17 cellular contexts compared by ENCODE assay signal in the genomic region with DNA sequence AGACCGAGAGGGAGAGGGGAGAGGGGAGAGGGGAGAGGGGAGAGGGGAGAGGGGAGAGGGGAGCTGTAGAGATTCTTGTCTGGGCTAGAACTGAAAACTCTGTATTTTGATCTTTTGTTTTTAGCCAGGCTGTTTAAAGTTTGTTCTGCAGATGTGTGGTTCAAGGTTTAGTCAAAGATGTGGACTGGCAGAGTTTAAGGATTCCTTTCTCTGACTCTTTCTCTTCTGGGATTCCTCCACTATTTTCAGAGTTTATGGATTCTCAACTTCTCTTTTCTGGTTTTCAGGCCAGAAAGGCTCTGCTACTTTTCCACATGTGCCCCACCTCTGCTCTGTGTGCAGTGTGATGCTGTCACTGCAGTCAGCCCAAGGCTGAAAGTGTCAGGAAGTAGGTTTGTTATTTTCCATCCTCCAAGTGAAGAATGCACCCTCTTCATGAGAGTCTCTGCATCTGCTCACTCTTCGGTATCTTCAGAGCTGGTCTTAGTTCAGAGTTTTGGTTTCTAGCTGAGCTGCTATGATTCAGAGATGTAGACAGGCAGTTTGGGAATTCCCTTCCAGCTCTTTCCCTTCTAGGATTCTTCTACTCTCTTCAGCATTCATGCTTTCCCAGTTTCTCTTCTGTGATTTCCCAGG.
DNase-seq lines count a peak whose midpoint lies in the region; ATAC-seq and TF ChIP-seq lines count a peak whose summit lies in the region.
"Had no signal": no experiment of that assay in that cellular context is flagged by ENCODE, and none has a peak within 500 bp of the region (broad histone marks: within the 10 kb centered on the region; RNA-seq: fewer than 3 reads in every experiment).

No MANE protein-coding gene starts in this region.

- H3K4me3 ChIP-seq in WERI-Rb-1 (ENCODE audit: low read depth, low read length) = no peak overlapping the region
- H3K4me3 ChIP-seq: left lung had no signal

- H3K4me3 Mint-ChIP-seq in T-helper 1 cell treated with Interleukin-12 subunit alpha and Interleukin-12 subunit beta and Interleukin-4 antibody, amounts not matched to agents 30 μg/mL and 1 μg/mL, for 36 hours = no peak overlapping the region
- H3K4me3 Mint-ChIP-seq in activated CD8-positive, alpha-beta T cell treated with anti-CD3 and anti-CD28 coated beads, Interleukin-2, amount 10 ng/mL, durations not matched to agents 7 days and 5 days = no peak overlapping the region
- H3K4me3 Mint-ChIP-seq in neural crest cell = no peak overlapping the region
- H3K4me3 Mint-ChIP-seq: activated CD4-positive, alpha-beta memory T cell treated with anti-CD3 and anti-CD28 coated beads, Interleukin-2, amount 10 ng/mL, durations not matched to agents 7 days and 5 days; activated naive CD4-positive, alpha-beta T cell treated with anti-CD3 and anti-CD28 coated beads for 36 hours had no signal

- TF ChIP-seq CTCF in neural crest cell (conservative IDR thresholded peaks at IDR 0.05) (no peak), WERI-Rb-1 (IDR thresholded peaks at IDR 0.05; ENCODE audit: low read depth, low read length) (no peak)

- no peak overlapping the region for H3K27ac ChIP-seq in WERI-Rb-1
- H3K27ac ChIP-seq: 22Rv1, left lung had no signal

- POLR2A ChIA-PET in activated CD8-positive, alpha-beta T cell treated with anti-CD3 and anti-CD28 coated beads, Interleukin-2, amount 10 ng/mL, durations not matched to agents 7 days and 5 days (lab: Charles Lee) = interaction anchor here (0.9 kb wide), 1 partner anchor 28 kb away, joined by 5 read pairs; no protein-coding TSS in a partner anchor

- no peaks in the 10 kb centered on the region for H3K9me3 ChIP-seq in WERI-Rb-1 (ENCODE audit: severe bottlenecking)
- H3K9me3 ChIP-seq: left lung had no signal

- H3K9me3 Mint-ChIP-seq in T-helper 1 cell treated with Interleukin-12 subunit alpha and Interleukin-12 subunit beta and Interleukin-4 antibody, amounts not matched to agents 30 μg/mL and 1 μg/mL, for 36 hours = no peaks in the 10 kb centered on the region
- no peaks in the 10 kb centered on the region for H3K9me3 Mint-ChIP-seq in activated CD8-positive, alpha-beta T cell treated with anti-CD3 and anti-CD28 coated beads, Interleukin-2, amount 10 ng/mL, durations not matched to agents 7 days and 5 days (ENCODE audit: insufficient read depth)
- peaks cover 3% of the 10 kb centered on the region for H3K9me3 Mint-ChIP-seq in neural crest cell
- H3K9me3 Mint-ChIP-seq: activated CD4-positive, alpha-beta memory T cell treated with anti-CD3 and anti-CD28 coated beads, Interleukin-2, amount 10 ng/mL, durations not matched to agents 7 days and 5 days had no signal

- CTCF ChIA-PET in activated CD8-positive, alpha-beta T cell treated with anti-CD3 and anti-CD28 coated beads, Interleukin-2, amount 10 ng/mL, durations not matched to agents 7 days and 5 days (lab: Charles Lee) = interaction anchor here (0.8 kb wide), 1 partner anchor 157 kb away, joined by 3 read pairs; no protein-coding TSS in a partner anchor

- peaks cover 4% of the 10 kb centered on the region for H3K36me3 ChIP-seq in WERI-Rb-1

- DNase-seq in T-helper 1 cell (no peak), neural crest cell (ENCODE audit: low read depth, low spot score) (no peak), SW 1271 (lab: John Stamatoyannopoulos, UW) (no peak), WERI-Rb-1 (no peak)
- no peak for DNase-seq in activated CD8-positive, alpha-beta T cell treated with anti-CD3 and anti-CD28 coated beads, Interleukin-2, amount 10 ng/mL, durations not matched to agents 7 days and 5 days
- DNase-seq: activated CD4-positive, alpha-beta memory T cell treated with anti-CD3 and anti-CD28 coated beads, Interleukin-2, amount 10 ng/mL, durations not matched to agents 7 days and 5 days; activated naive CD4-positive, alpha-beta T cell treated with anti-CD3 and anti-CD28 coated beads for 36 hours; erythroblast; left lung; NCI-H1694 treated with DMSO at 0.1 percent for 48 hours; NCI-H524 treated with DMSO at 0.1 percent for 48 hours; T-helper 9 cell had no signal

- peak; percentile 71 for ATAC-seq in GM21825 (IDR thresholded peaks at IDR 0.05; ENCODE audit: unreplicated experiment)
- peak; percentile 47 for ATAC-seq in activated CD8-positive, alpha-beta T cell treated with anti-CD3 and anti-CD28 coated beads, Interleukin-2, amount 10 ng/mL, durations not matched to agents 7 days and 5 days
- ATAC-seq in esophagus mucosa = no peak
- ATAC-seq: left lung had no signal

- no peaks in the 10 kb centered on the region for H3K27me3 Mint-ChIP-seq in T-helper 1 cell treated with Interleukin-12 subunit alpha and Interleukin-12 subunit beta and Interleukin-4 antibody, amounts not matched to agents 30 μg/mL and 1 μg/mL, for 36 hours (ENCODE audit: low read depth)
- H3K27me3 Mint-ChIP-seq in activated CD8-positive, alpha-beta T cell treated with anti-CD3 and anti-CD28 coated beads, Interleukin-2, amount 10 ng/mL, durations not matched to agents 7 days and 5 days (ENCODE audit: low read depth) = no peaks in the 10 kb centered on the region
- H3K27me3 Mint-ChIP-seq in neural crest cell (ENCODE audit: low read depth) = no peaks in the 10 kb centered on the region
- H3K27me3 Mint-ChIP-seq: activated CD4-positive, alpha-beta memory T cell treated with anti-CD3 and anti-CD28 coated beads, Interleukin-2, amount 10 ng/mL, durations not matched to agents 7 days and 5 days; CD4-positive, CD25-positive, alpha-beta regulatory T cell had no signal

- H3K36me3 Mint-ChIP-seq in T-helper 1 cell treated with Interleukin-12 subunit alpha and Interleukin-12 subunit beta and Interleukin-4 antibody, amounts not matched to agents 30 μg/mL and 1 μg/mL, for 36 hours (ENCODE audit: low read depth) = peaks cover 7% of the 10 kb centered on the region
- peaks cover 15% of the 10 kb centered on the region for H3K36me3 Mint-ChIP-seq in activated CD8-positive, alpha-beta T cell treated with anti-CD3 and anti-CD28 coated beads, Interleukin-2, amount 10 ng/mL, durations not matched to agents 7 days and 5 days (ENCODE audit: low read depth)
- H3K36me3 Mint-ChIP-seq in neural crest cell (ENCODE audit: low read depth) = peaks cover 26% of the 10 kb centered on the region

- H3K4me1 Mint-ChIP-seq in T-helper 1 cell treated with Interleukin-12 subunit alpha and Interleukin-12 subunit beta and Interleukin-4 antibody, amounts not matched to agents 30 μg/mL and 1 μg/mL, for 36 hours (ENCODE audit: low read depth) = peaks cover 27% of the 10 kb centered on the region
- peaks cover 29% of the 10 kb centered on the region for H3K4me1 Mint-ChIP-seq in activated CD8-positive, alpha-beta T cell treated with anti-CD3 and anti-CD28 coated beads, Interleukin-2, amount 10 ng/mL, durations not matched to agents 7 days and 5 days (ENCODE audit: low read depth)
- H3K4me1 Mint-ChIP-seq in neural crest cell = no peaks in the 10 kb centered on the region

- no peaks in the 10 kb centered on the region for H3K27me3 ChIP-seq in WERI-Rb-1 (ENCODE audit: insufficient read depth, low read depth, severe bottlenecking)
- H3K27me3 ChIP-seq: left lung had no signal

- H3K27ac Mint-ChIP-seq in T-helper 1 cell treated with Interleukin-12 subunit alpha and Interleukin-12 subunit beta and Interleukin-4 antibody, amounts not matched to agents 30 μg/mL and 1 μg/mL, for 36 hours = peak overlapping the region; percentile 67
- H3K27ac Mint-ChIP-seq in activated CD8-positive, alpha-beta T cell treated with anti-CD3 and anti-CD28 coated beads, Interleukin-2, amount 10 ng/mL, durations not matched to agents 7 days and 5 days = peak overlapping the region; percentile 17
- peak overlapping the region; percentile 59 for H3K27ac Mint-ChIP-seq in neural crest cell (ENCODE audit: unreplicated experiment)
- H3K27ac Mint-ChIP-seq: activated CD4-positive, alpha-beta memory T cell treated with anti-CD3 and anti-CD28 coated beads, Interleukin-2, amount 10 ng/mL, durations not matched to agents 7 days and 5 days; activated naive CD4-positive, alpha-beta T cell treated with anti-CD3 and anti-CD28 coated beads for 36 hours; CD4-positive, CD25-positive, alpha-beta regulatory T cell had no signal

Comparison
In these comparisons a context has a peak if more than half of its experiments do, and no peak if none do; other contexts are left out.
1. H3K27ac Mint-ChIP-seq: peak in every context shown above with its lines; median percentile 67 in T-helper 1 cell treated with Interleukin-12 subunit alpha and Interleukin-12 subunit beta and Interleukin-4 antibody, amounts not matched to agents 30 μg/mL and 1 μg/mL, for 36 hours; 59 in neural crest cell; 17 in activated CD8-positive, alpha-beta T cell treated with anti-CD3 and anti-CD28 coated beads, Interleukin-2, amount 10 ng/mL, durations not matched to agents 7 days and 5 days.